In genomic region chr7:36312915-36313334, GRCh38 we compare ENCODE assay signal across 21 cellular contexts.
DNase-seq lines count a peak whose midpoint lies in the region; ATAC-seq and TF ChIP-seq lines count a peak whose summit lies in the region.
"Had no signal": no experiment of that assay in that cellular context is flagged by ENCODE, and none has a peak within 500 bp of the region (broad histone marks: within the 10 kb centered on the region; RNA-seq: fewer than 3 reads in every experiment).

No MANE protein-coding gene starts in this region.

- DNase-seq in right atrium auricular region (ENCODE audit: low spot score) (peak; percentile 49), left cardiac atrium (no peak), PC-9 (no peak), foreskin keratinocyte (no peak), AG08395 (ENCODE audit: low spot score) (no peak), iPS-NIHi7 (ENCODE audit: extremely low spot score) (no peak)
- no peak for DNase-seq in activated naive CD4-positive, alpha-beta T cell treated with anti-CD3 and anti-CD28 coated beads, Interleukin-2, amount 10 ng/mL, durations not matched to agents 7 days and 5 days
- DNase-seq: COR-L47; dorsolateral prefrontal cortex; heart right ventricle; left lung; NCI-H510A; stimulated activated CD4-positive, alpha-beta T cell treated with anti-CD3 and anti-CD28 coated beads, Interleukin-2, amount 100 ng/mL, for 48 hours had no signal

- H3K27me3 Mint-ChIP-seq in activated naive CD4-positive, alpha-beta T cell treated with anti-CD3 and anti-CD28 coated beads, Interleukin-2, amount 10 ng/mL, durations not matched to agents 7 days and 5 days: peaks cover 8% of the 10 kb centered on the region
- H3K27me3 Mint-ChIP-seq: naive thymus-derived CD4-positive, alpha-beta T cell had no signal

- H4K20me1 ChIP-seq in PC-9 (ENCODE audit: insufficient read depth): no peaks in the 10 kb centered on the region

- H3K27me3 ChIP-seq in right atrium auricular region: no peaks in the 10 kb centered on the region
- H3K27me3 ChIP-seq in PC-9 (ENCODE audit: insufficient read depth, low read depth): no peaks in the 10 kb centered on the region
- no peaks in the 10 kb centered on the region for H3K27me3 ChIP-seq in foreskin keratinocyte
- H3K27me3 ChIP-seq: ascending aorta, dorsolateral prefrontal cortex, heart right ventricle, left lung, SJSA1 had no signal

- no TSS peak for BruUV-seq in PC-9 (replicated peaks; lab: Mats Ljungman, UMichigan)

- H3K36me3 ChIP-seq in right atrium auricular region (no peaks in the 10 kb centered on the region), PC-9 (ENCODE audit: low read depth) (no peaks in the 10 kb centered on the region)
- H3K36me3 ChIP-seq: ascending aorta, heart right ventricle, left lung, SJSA1 had no signal

- no peaks in the 10 kb centered on the region for H3F3A ChIP-seq in PC-9 (ENCODE audit: insufficient read depth, low read depth)

- no peaks in the 10 kb centered on the region for H3K9me2 ChIP-seq in PC-9 (ENCODE audit: insufficient read depth)

- TF ChIP-seq CTCF in right atrium auricular region (IDR thresholded peaks at IDR 0.05) (no peak), PC-9 (conservative IDR thresholded peaks at IDR 0.05) (peak; percentile 28; the same call in 1 of the 2 replicates), foreskin keratinocyte (conservative IDR thresholded peaks at IDR 0.05) (no peak)

- H3K27ac Mint-ChIP-seq in activated naive CD4-positive, alpha-beta T cell treated with anti-CD3 and anti-CD28 coated beads, Interleukin-2, amount 10 ng/mL, durations not matched to agents 7 days and 5 days: no peak overlapping the region
- H3K27ac Mint-ChIP-seq: activated T-cell treated with anti-CD3 and anti-CD28 coated beads, Interleukin-2, amount 50 U/mL, for 72 hours; IgD-negative memory B cell; stimulated activated effector memory CD8-positive, alpha-beta T cell treated with anti-CD3 and anti-CD28 coated beads, Interleukin-12 subunit alpha, Interleukin-12 subunit beta, amount 100 ng/mL, for 72 hours had no signal

- intact Hi-C loops in left cardiac atrium (cut with DNase I) (no loop called here), PC-9 (cut with micrococcal nuclease; ENCODE audit: unreplicated experiment) (no loop called here)

- no peaks in the 10 kb centered on the region for H3K9me3 Mint-ChIP-seq in activated naive CD4-positive, alpha-beta T cell treated with anti-CD3 and anti-CD28 coated beads, Interleukin-2, amount 10 ng/mL, durations not matched to agents 7 days and 5 days
- H3K9me3 Mint-ChIP-seq: activated naive CD4-positive, alpha-beta T cell treated with anti-CD3 and anti-CD28 coated beads, Interleukin-2, amount 50 U/mL, for 72 hours; activated T-cell treated with anti-CD3 and anti-CD28 coated beads, Interleukin-2, amount 50 U/mL, for 72 hours; IgD-negative memory B cell; naive thymus-derived CD4-positive, alpha-beta T cell; stimulated activated effector memory CD8-positive, alpha-beta T cell treated with anti-CD3 and anti-CD28 coated beads, Interleukin-12 subunit alpha, Interleukin-12 subunit beta, amount 100 ng/mL, for 72 hours had no signal

- CTCF ChIA-PET in PC-9 (lab: Charles Lee): interaction anchor here (0.7 to 0.9 kb wide), 2 partner anchors 10 to 19 kb away, joined by 3 to 4 read pairs; no protein-coding TSS in a partner anchor
- CTCF ChIA-PET in activated naive CD4-positive, alpha-beta T cell treated with anti-CD3 and anti-CD28 coated beads, Interleukin-2, amount 10 ng/mL, durations not matched to agents 7 days and 5 days (lab: Charles Lee): interaction anchor here (2.6 kb wide), 1 partner anchor 21 kb away, joined by 8 read pairs; no protein-coding TSS in a partner anchor

- H3K27ac ChIP-seq in right atrium auricular region (no peak overlapping the region), PC-9 (no peak overlapping the region), foreskin keratinocyte (no peak overlapping the region)
- H3K27ac ChIP-seq: ascending aorta, dorsolateral prefrontal cortex, heart right ventricle, left lung, SJSA1 had no signal

- H2AFZ ChIP-seq in PC-9: no peak overlapping the region

- H3K4me3 ChIP-seq in right atrium auricular region (no peak overlapping the region), PC-9 (no peak overlapping the region)
- H3K4me3 ChIP-seq: ascending aorta, dorsolateral prefrontal cortex, heart right ventricle, left lung, SJSA1 had no signal

- H3K4me1 ChIP-seq in right atrium auricular region (no peaks in the 10 kb centered on the region), PC-9 (replicated peaks; ENCODE audit: insufficient read depth) (no peaks in the 10 kb centered on the region), foreskin keratinocyte (no peaks in the 10 kb centered on the region)
- H3K4me1 ChIP-seq: ascending aorta had no signal

- no peaks in the 10 kb centered on the region for H3K9me3 ChIP-seq in right atrium auricular region
- no peaks in the 10 kb centered on the region for H3K9me3 ChIP-seq in PC-9 (ENCODE audit: insufficient read depth, low read depth)
- H3K9me3 ChIP-seq: ascending aorta, heart right ventricle, left lung, SJSA1 had no signal

- POLR2A ChIA-PET in PC-9 (lab: Charles Lee; ENCODE audit: unreplicated experiment): interaction anchor here (0.6 kb wide), 1 partner anchor 9 kb away, joined by 3 read pairs; no protein-coding TSS in a partner anchor

- H3K79me2 ChIP-seq in PC-9 (ENCODE audit: low read depth): no peaks in the 10 kb centered on the region

- H3K36me3 Mint-ChIP-seq in activated naive CD4-positive, alpha-beta T cell treated with anti-CD3 and anti-CD28 coated beads, Interleukin-2, amount 10 ng/mL, durations not matched to agents 7 days and 5 days: no peaks in the 10 kb centered on the region
- H3K36me3 Mint-ChIP-seq: activated naive CD4-positive, alpha-beta T cell treated with anti-CD3 and anti-CD28 coated beads, Interleukin-2, amount 50 U/mL, for 72 hours; IgD-negative memory B cell; naive thymus-derived CD4-positive, alpha-beta T cell; stimulated activated effector memory CD8-positive, alpha-beta T cell treated with anti-CD3 and anti-CD28 coated beads, Interleukin-12 subunit alpha, Interleukin-12 subunit beta, amount 100 ng/mL, for 72 hours had no signal

- H3K4me3 Mint-ChIP-seq in activated naive CD4-positive, alpha-beta T cell treated with anti-CD3 and anti-CD28 coated beads, Interleukin-2, amount 10 ng/mL, durations not matched to agents 7 days and 5 days: no peak overlapping the region
- H3K4me3 Mint-ChIP-seq: activated T-cell treated with anti-CD3 and anti-CD28 coated beads, Interleukin-2, amount 50 U/mL, for 72 hours; stimulated activated effector memory CD8-positive, alpha-beta T cell treated with anti-CD3 and anti-CD28 coated beads, Interleukin-12 subunit alpha, Interleukin-12 subunit beta, amount 100 ng/mL, for 72 hours had no signal

- no peak overlapping the region for H3K4me2 ChIP-seq in PC-9

- ATAC-seq in left cardiac atrium: no peak
- ATAC-seq in foreskin keratinocyte: peak; percentile 7
- no peak for ATAC-seq in GM21576 (IDR thresholded peaks at IDR 0.05; ENCODE audit: unreplicated experiment)
- ATAC-seq: heart right ventricle had no signal

- H3K4me1 Mint-ChIP-seq in activated naive CD4-positive, alpha-beta T cell treated with anti-CD3 and anti-CD28 coated beads, Interleukin-2, amount 10 ng/mL, durations not matched to agents 7 days and 5 days: peaks cover 4% of the 10 kb centered on the region
